8 cellular contexts compared by ENCODE assay signal in the genomic region with DNA sequence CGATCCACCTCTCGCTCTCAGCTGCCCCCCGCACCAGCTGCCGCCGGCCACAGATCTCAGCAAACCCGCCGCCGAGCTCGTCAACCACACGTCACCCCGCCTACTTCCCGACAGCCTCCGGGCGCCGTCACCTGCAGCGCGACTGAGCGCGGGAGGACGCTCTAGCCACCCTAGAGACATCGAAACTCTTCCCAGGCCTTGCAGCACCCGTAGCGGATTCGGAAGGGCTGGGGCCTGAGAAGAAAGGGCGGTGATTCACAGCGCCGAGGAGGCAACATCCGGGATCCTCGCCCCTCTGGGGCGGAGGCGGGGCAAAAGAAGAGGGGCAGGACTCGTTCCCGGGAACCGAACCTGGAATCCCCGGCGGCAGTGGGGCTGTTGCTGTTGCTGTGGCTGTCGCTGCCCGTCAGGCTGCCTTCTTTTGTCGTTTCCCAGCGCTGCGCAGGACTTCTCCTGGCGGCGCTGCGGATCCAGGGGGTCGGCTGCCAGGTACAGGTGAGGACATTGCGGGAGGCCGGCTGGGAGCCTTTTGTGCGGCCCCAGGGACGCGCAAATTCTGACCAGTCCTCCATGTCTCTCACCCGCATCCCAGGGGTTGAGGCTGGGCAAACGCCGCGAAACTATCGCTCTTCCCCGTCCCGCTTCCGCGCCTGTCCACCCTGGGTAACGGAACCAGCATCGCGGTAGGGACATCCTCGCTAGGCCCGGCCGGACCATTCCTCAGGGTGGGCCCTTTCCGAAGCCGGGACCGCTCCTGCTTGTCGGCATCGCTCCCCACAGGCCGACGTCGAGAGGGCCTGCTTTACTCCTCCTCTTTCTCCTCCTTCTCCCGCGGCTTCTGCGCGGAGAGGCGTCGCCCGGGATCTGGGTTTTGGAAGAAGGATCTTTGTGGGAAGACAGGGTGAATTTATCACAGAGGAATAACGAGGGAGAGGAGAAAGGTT. TPM values are rescaled to one million over a fixed set of nuclear protein-coding genes. Genes with fewer than 3 reads are reported as not detected.
DNase-seq lines count a peak whose midpoint lies in the region; ATAC-seq, FAIRE-seq and TF ChIP-seq lines count a peak whose summit lies in the region.

A gene (plus strand): TSS at position 331 of the 944 bp plus-strand sequence. CDS start 9,443 bp downstream, outside the sequence.
A gene with protein sequence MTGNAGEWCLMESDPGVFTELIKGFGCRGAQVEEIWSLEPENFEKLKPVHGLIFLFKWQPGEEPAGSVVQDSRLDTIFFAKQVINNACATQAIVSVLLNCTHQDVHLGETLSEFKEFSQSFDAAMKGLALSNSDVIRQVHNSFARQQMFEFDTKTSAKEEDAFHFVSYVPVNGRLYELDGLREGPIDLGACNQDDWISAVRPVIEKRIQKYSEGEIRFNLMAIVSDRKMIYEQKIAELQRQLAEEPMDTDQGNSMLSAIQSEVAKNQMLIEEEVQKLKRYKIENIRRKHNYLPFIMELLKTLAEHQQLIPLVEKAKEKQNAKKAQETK (minus strand): TSS at position 79 of the 944 bp plus-strand sequence. CDS start 100 bp downstream, outside the sequence.

- FAIRE-seq in pancreas (lab: Jason Lieb, UNC) = peak; percentile 79

- no peaks in the 10 kb centered on the region for H3K27me3 ChIP-seq in pancreas
- H3K27me3 ChIP-seq in tibial artery = no peaks in the 10 kb centered on the region

- intact Hi-C loops in Right ventricle myocardium inferior (cut with DNase I) (loop anchor here (2.0 to 5.0 kb wide), 2 partner anchors 45 to 63 kb away; a partner anchor contains a TSS), pancreas (cut with DNase I) (loop anchor here in 1 of 3 donors (5.0 kb wide), 1 partner anchor 43 kb away; no protein-coding TSS in a partner anchor), tibial artery (cut with DNase I; ENCODE audit: low total_unique reads) (loop anchor here (5.0 kb wide), 1 partner anchor 48 kb away; a partner anchor contains a TSS)

- ATAC-seq in HG02759 (IDR thresholded peaks at IDR 0.05; ENCODE audit: unreplicated experiment) = peak; percentile 94
- ATAC-seq in Right ventricle myocardium inferior = peak; percentile 99
- peak; percentile 94 to 97 (median 94) for ATAC-seq in pancreas

- peak within 1 kb of the TSS; percentile 90 to 97 (median 92) for H3K27ac ChIP-seq in pancreas
- peak within 1 kb of the TSS; percentile 94 to 97 for H3K27ac ChIP-seq in tibial artery

- WGBS in pancreas, 2 donors = 0 to 1% methylated on average over 81 of the region's 81 CpGs

- no peaks in the 10 kb centered on the region for H3K9me3 ChIP-seq in pancreas
- no peaks in the 10 kb centered on the region for H3K9me3 ChIP-seq in tibial artery

- TF ChIP-seq CTCF in GM12865 (IDR thresholded peaks at IDR 0.05; ENCODE audit: insufficient read depth, low read depth, low read length, missing control alignments) (no peak), pancreas (IDR thresholded peaks at IDR 0.05) (no peak), tibial artery (IDR thresholded peaks at IDR 0.05) (no peak)

- DNase-seq in GM12865 (ENCODE audit: low read depth) (peak; percentile 99), NCI-H1417 (lab: John Stamatoyannopoulos, UW) (peak; percentile 97 to 100 (median 99)), SW 1271 (lab: John Stamatoyannopoulos, UW) (peak; percentile 84 to 94), Right ventricle myocardium inferior (ENCODE audit: missing footprints) (peak; percentile 97), pancreas (peak; percentile 93 to 98 (median 97)), tibial artery (peak; percentile 97 to 98)
- DNase-seq in activated naive CD8-positive, alpha-beta T cell treated with anti-CD3 and anti-CD28 coated beads, Interleukin-2, amount 50 U/mL, for 16 hours (ENCODE audit: low read depth, low spot score) = peak; percentile 80

- no peaks in the 10 kb centered on the region for H3K36me3 ChIP-seq in pancreas
- no peaks in the 10 kb centered on the region for H3K36me3 ChIP-seq in tibial artery

- H3K4me1 ChIP-seq in pancreas = peaks cover 13 to 32% (median 30%) of the 10 kb centered on the region in 3 donors
- peaks cover 0 to 54% (median 21%) of the 10 kb centered on the region in 4 donors for H3K4me1 ChIP-seq in tibial artery

- H3K4me3 ChIP-seq in GM12865 (ENCODE audit: low read depth, low read length) (peak within 1 kb of the TSS; percentile 87), pancreas (peak within 1 kb of the TSS; percentile 67 to 83 (median 74)), tibial artery (peak within 1 kb of the TSS; percentile 68 to 82)

RNA-seq across cellular contexts. Expression of the first gene that starts in this region (rescaled TPM):
- total RNA-seq in Right ventricle myocardium inferior = 42.8 TPM
- 10 to 100 TPM; 14.0 to 31.3 (median 22.7) TPM for total RNA-seq in pancreas
- polyA plus RNA-seq in pancreas = 1 to 10 TPM; 4.3 to 5.1 TPM

RNA-seq across cellular contexts. Expression of the second gene that starts in this region (rescaled TPM):
- total RNA-seq in Right ventricle myocardium inferior = 42.9 TPM
- total RNA-seq in pancreas = 10 to 100 TPM; 14.8 to 26.8 (median 17.8) TPM
- 10 to 100 TPM in 1 of 2 donors, 1 to 10 TPM in 1; 9.8 to 13.5 TPM for polyA plus RNA-seq in pancreas

Comparison
In these comparisons a context has a peak if more than half of its experiments do, and no peak if none do; other contexts are left out.
1. Peak in every context shown above with its lines: DNase-seq, ATAC-seq, H3K4me3 ChIP-seq and H3K27ac ChIP-seq.